1 cellular context compared by ENCODE assay signal in genomic region chr1:243246916-243247315, GRCh38.
TF ChIP-seq lines count a peak whose summit lies in the region.

No MANE protein-coding gene starts in this region.

TF ChIP-seq in GM23338, 12 proteins besides CTCF, POLR2A, EP300 and RAD21 (continued from another document):
- TF ChIP-seq, protein P1, sequence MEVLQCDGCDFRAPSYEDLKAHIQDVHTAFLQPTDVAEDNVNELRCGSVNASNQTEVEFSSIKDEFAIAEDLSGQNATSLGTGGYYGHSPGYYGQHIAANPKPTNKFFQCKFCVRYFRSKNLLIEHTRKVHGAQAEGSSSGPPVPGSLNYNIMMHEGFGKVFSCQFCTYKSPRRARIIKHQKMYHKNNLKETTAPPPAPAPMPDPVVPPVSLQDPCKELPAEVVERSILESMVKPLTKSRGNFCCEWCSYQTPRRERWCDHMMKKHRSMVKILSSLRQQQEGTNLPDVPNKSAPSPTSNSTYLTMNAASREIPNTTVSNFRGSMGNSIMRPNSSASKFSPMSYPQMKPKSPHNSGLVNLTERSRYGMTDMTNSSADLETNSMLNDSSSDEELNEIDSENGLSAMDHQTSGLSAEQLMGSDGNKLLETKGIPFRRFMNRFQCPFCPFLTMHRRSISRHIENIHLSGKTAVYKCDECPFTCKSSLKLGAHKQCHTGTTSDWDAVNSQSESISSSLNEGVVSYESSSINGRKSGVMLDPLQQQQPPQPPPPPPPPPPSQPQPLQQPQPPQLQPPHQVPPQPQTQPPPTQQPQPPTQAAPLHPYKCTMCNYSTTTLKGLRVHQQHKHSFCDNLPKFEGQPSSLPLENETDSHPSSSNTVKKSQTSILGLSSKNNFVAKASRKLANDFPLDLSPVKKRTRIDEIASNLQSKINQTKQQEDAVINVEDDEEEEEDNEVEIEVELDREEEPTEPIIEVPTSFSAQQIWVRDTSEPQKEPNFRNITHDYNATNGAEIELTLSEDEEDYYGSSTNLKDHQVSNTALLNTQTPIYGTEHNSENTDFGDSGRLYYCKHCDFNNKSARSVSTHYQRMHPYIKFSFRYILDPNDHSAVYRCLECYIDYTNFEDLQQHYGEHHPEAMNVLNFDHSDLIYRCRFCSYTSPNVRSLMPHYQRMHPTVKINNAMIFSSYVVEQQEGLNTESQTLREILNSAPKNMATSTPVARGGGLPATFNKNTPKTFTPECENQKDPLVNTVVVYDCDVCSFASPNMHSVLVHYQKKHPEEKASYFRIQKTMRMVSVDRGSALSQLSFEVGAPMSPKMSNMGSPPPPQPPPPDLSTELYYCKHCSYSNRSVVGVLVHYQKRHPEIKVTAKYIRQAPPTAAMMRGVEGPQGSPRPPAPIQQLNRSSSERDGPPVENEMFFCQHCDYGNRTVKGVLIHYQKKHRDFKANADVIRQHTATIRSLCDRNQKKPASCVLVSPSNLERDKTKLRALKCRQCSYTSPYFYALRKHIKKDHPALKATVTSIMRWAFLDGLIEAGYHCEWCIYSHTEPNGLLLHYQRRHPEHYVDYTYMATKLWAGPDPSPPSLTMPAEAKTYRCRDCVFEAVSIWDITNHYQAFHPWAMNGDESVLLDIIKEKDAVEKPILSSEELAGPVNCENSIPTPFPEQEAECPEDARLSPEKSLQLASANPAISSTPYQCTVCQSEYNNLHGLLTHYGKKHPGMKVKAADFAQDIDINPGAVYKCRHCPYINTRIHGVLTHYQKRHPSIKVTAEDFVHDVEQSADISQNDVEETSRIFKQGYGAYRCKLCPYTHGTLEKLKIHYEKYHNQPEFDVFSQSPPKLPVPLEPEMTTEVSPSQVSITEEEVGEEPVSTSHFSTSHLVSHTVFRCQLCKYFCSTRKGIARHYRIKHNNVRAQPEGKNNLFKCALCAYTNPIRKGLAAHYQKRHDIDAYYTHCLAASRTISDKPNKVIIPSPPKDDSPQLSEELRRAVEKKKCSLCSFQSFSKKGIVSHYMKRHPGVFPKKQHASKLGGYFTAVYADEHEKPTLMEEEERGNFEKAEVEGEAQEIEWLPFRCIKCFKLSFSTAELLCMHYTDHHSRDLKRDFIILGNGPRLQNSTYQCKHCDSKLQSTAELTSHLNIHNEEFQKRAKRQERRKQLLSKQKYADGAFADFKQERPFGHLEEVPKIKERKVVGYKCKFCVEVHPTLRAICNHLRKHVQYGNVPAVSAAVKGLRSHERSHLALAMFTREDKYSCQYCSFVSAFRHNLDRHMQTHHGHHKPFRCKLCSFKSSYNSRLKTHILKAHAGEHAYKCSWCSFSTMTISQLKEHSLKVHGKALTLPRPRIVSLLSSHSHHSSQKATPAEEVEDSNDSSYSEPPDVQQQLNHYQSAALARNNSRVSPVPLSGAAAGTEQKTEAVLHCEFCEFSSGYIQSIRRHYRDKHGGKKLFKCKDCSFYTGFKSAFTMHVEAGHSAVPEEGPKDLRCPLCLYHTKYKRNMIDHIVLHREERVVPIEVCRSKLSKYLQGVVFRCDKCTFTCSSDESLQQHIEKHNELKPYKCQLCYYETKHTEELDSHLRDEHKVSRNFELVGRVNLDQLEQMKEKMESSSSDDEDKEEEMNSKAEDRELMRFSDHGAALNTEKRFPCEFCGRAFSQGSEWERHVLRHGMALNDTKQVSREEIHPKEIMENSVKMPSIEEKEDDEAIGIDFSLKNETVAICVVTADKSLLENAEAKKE (CRISPR knock-in tag; IDR thresholded peaks at IDR 0.05), result no peak
- TF ChIP-seq, protein P2, sequence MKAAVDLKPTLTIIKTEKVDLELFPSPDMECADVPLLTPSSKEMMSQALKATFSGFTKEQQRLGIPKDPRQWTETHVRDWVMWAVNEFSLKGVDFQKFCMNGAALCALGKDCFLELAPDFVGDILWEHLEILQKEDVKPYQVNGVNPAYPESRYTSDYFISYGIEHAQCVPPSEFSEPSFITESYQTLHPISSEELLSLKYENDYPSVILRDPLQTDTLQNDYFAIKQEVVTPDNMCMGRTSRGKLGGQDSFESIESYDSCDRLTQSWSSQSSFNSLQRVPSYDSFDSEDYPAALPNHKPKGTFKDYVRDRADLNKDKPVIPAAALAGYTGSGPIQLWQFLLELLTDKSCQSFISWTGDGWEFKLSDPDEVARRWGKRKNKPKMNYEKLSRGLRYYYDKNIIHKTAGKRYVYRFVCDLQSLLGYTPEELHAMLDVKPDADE (IDR thresholded peaks at IDR 0.05), result no peak
- no peak for TF ChIP-seq ZNF114 (CRISPR knock-in tag; IDR thresholded peaks at IDR 0.05)
- TF ChIP-seq JUNB (IDR thresholded peaks at IDR 0.05; ENCODE audit: unreplicated experiment), result no peak
- no peak for TF ChIP-seq POLR2AphosphoS5 (IDR thresholded peaks at IDR 0.05; ENCODE audit: low read depth)
